ENCODE assay signal across 9 cellular contexts in genomic region chr22:27748355-27749168, GRCh38. TPM values are rescaled to one million over a fixed set of nuclear protein-coding genes. Genes with fewer than 3 reads are reported as not detected.
DNase-seq lines count a peak whose midpoint lies in the region; ATAC-seq and TF ChIP-seq lines count a peak whose summit lies in the region.
"Had no signal": no experiment of that assay in that cellular context is flagged by ENCODE, and none has a peak within 500 bp of the region (broad histone marks: within the 10 kb centered on the region; RNA-seq: fewer than 3 reads in every experiment).

No MANE protein-coding gene starts in this region.

- H3K9me3 ChIP-seq in esophagus (ENCODE audit: control insufficient read depth in 2 of 2, insufficient read depth in 1 of 2, low read depth in 1 of 2, low read length in 1 of 2): no peaks in the 10 kb centered on the region

- peaks cover 14 to 20% of the 10 kb centered on the region in 2 donors for H3K4me1 Mint-ChIP-seq in natural killer cell treated with Interleukin-12 subunit alpha and Interleukin-12 subunit beta and Interleukin-15 and Interleukin-18, amount 100 ng/mL, for 72 hours (ENCODE audit: low read depth in 2 of 2)
- H3K4me1 Mint-ChIP-seq in activated T-cell treated with anti-CD3 and anti-CD28 coated beads, Interleukin-2, amount 50 U/mL, for 4 hours (ENCODE audit: low read depth): no peaks in the 10 kb centered on the region
- peaks cover 6% of the 10 kb centered on the region for H3K4me1 Mint-ChIP-seq in activated T-cell treated with anti-CD3 and anti-CD28 coated beads, Interleukin-2, amount 50 U/mL, for 24 hours (ENCODE audit: low read depth)

- H3K27ac ChIP-seq in ACC112 (ENCODE audit: low read depth, low read length): peak overlapping the region; percentile 83
- peak overlapping the region; percentile 6 to 80 for H3K27ac ChIP-seq in esophagus (ENCODE audit: low read depth in 2 of 2, low read length in 1 of 2)
- H3K27ac ChIP-seq: C4-2B had no signal

- H3K4me1 ChIP-seq in ACC112 (ENCODE audit: control insufficient read depth, insufficient read depth, low read length, unreplicated experiment) (peaks cover 46% of the 10 kb centered on the region), esophagus (ENCODE audit: control insufficient read depth in 2 of 2, insufficient read depth in 2 of 2, low read length in 1 of 2) (peaks cover 10 to 25% of the 10 kb centered on the region in 2 donors)

- peak overlapping the region; percentile 14 for H3K4me3 Mint-ChIP-seq in natural killer cell treated with Interleukin-12 subunit alpha and Interleukin-12 subunit beta and Interleukin-15 and Interleukin-18, amount 100 ng/mL, for 72 hours
- H3K4me3 Mint-ChIP-seq in activated T-cell treated with anti-CD3 and anti-CD28 coated beads, Interleukin-2, amount 50 U/mL, for 4 hours: no peak overlapping the region
- H3K4me3 Mint-ChIP-seq in activated T-cell treated with anti-CD3 and anti-CD28 coated beads, Interleukin-2, amount 50 U/mL, for 24 hours: no peak overlapping the region

- TF ChIP-seq POLR2A in NB4 (IDR thresholded peaks at IDR 0.05; ENCODE audit: extremely low read depth, insufficient read length): no peak

- H3K27ac Mint-ChIP-seq in natural killer cell treated with Interleukin-12 subunit alpha and Interleukin-12 subunit beta and Interleukin-15 and Interleukin-18, amount 100 ng/mL, for 72 hours: peak overlapping the region; percentile 1 to 31
- no peak overlapping the region for H3K27ac Mint-ChIP-seq in activated T-cell treated with anti-CD3 and anti-CD28 coated beads, Interleukin-2, amount 50 U/mL, for 24 hours

- H3K4me3 ChIP-seq in ACC112 (ENCODE audit: low read depth, low read length) (peak overlapping the region; percentile 64), NB4 (ENCODE audit: low read depth, low read length) (no peak overlapping the region), esophagus (ENCODE audit: low read depth in 1 of 2, low read length in 2 of 2) (no peak overlapping the region)

- 17 to 21% methylated on average over 15 of the region's 15 CpGs for WGBS in esophagus, 2 donors

- no peaks in the 10 kb centered on the region for H3K27me3 ChIP-seq in ACC112 (ENCODE audit: insufficient read depth, low read length)
- no peaks in the 10 kb centered on the region for H3K27me3 ChIP-seq in esophagus (ENCODE audit: control insufficient read depth in 1 of 2, insufficient read depth in 2 of 2, low read length in 2 of 2)

- H3K36me3 ChIP-seq in ACC112 (ENCODE audit: insufficient read depth, low read length) (no peaks in the 10 kb centered on the region), esophagus (ENCODE audit: control insufficient read depth in 2 of 2, insufficient read depth in 2 of 2, low read length in 1 of 2) (no peaks in the 10 kb centered on the region)

- no peaks in the 10 kb centered on the region for H3K79me2 ChIP-seq in ACC112 (ENCODE audit: control insufficient read depth, insufficient read depth, low read length, unreplicated experiment)

- no peaks in the 10 kb centered on the region for H3K9me3 Mint-ChIP-seq in natural killer cell treated with Interleukin-12 subunit alpha and Interleukin-12 subunit beta and Interleukin-15 and Interleukin-18, amount 100 ng/mL, for 72 hours
- no peaks in the 10 kb centered on the region for H3K9me3 Mint-ChIP-seq in activated T-cell treated with anti-CD3 and anti-CD28 coated beads, Interleukin-2, amount 50 U/mL, for 4 hours
- H3K9me3 Mint-ChIP-seq in activated T-cell treated with anti-CD3 and anti-CD28 coated beads, Interleukin-2, amount 50 U/mL, for 24 hours: no peaks in the 10 kb centered on the region

- peaks cover 13 to 26% of the 10 kb centered on the region in 2 donors for H3K27me3 Mint-ChIP-seq in natural killer cell treated with Interleukin-12 subunit alpha and Interleukin-12 subunit beta and Interleukin-15 and Interleukin-18, amount 100 ng/mL, for 72 hours
- peaks cover 17% of the 10 kb centered on the region for H3K27me3 Mint-ChIP-seq in activated T-cell treated with anti-CD3 and anti-CD28 coated beads, Interleukin-2, amount 50 U/mL, for 4 hours (ENCODE audit: low read depth)
- H3K27me3 Mint-ChIP-seq in activated T-cell treated with anti-CD3 and anti-CD28 coated beads, Interleukin-2, amount 50 U/mL, for 24 hours: peaks cover 25% of the 10 kb centered on the region

- H2AFZ ChIP-seq in ACC112 (ENCODE audit: low read length, unreplicated experiment): peak overlapping the region; percentile 50

- no peaks in the 10 kb centered on the region for H3K36me3 Mint-ChIP-seq in natural killer cell treated with Interleukin-12 subunit alpha and Interleukin-12 subunit beta and Interleukin-15 and Interleukin-18, amount 100 ng/mL, for 72 hours
- H3K36me3 Mint-ChIP-seq in activated T-cell treated with anti-CD3 and anti-CD28 coated beads, Interleukin-2, amount 50 U/mL, for 4 hours (ENCODE audit: insufficient read depth): no peaks in the 10 kb centered on the region
- no peaks in the 10 kb centered on the region for H3K36me3 Mint-ChIP-seq in activated T-cell treated with anti-CD3 and anti-CD28 coated beads, Interleukin-2, amount 50 U/mL, for 24 hours (ENCODE audit: low read depth)

- peak; percentile 57 to 75 for ATAC-seq in natural killer cell treated with Interleukin-12 subunit alpha and Interleukin-12 subunit beta and Interleukin-15 and Interleukin-18, amount 100 ng/mL, for 72 hours
- ATAC-seq in activated T-cell treated with anti-CD3 and anti-CD28 coated beads, Interleukin-2, amount 50 U/mL, for 4 hours: no peak
- ATAC-seq in HG03521 (IDR thresholded peaks at IDR 0.05; ENCODE audit: unreplicated experiment): no peak

- no peak for TF ChIP-seq CTCF in NB4 (IDR thresholded peaks at IDR 0.05; ENCODE audit: low read depth, low read length)

- peak; percentile 34 for DNase-seq in NB4 (ENCODE audit: low read depth)
- DNase-seq in natural killer cell treated with Interleukin-12 subunit alpha and Interleukin-12 subunit beta and Interleukin-15 and Interleukin-18, amount 100 ng/mL, for 72 hours (ENCODE audit: low spot score): no peak
- DNase-seq in activated T-cell treated with anti-CD3 and anti-CD28 coated beads, Interleukin-2, amount 50 U/mL, for 4 hours: no peak
- DNase-seq in activated T-cell treated with anti-CD3 and anti-CD28 coated beads, Interleukin-2, amount 50 U/mL, for 24 hours: no peak
- no peak for DNase-seq in KG1 (lab: John Stamatoyannopoulos, UW)

RNA-seq across cellular contexts. Expression of gene MN1, which starts 53.0 kb away (rescaled TPM):
- polyA plus RNA-seq in esophagus: 1 to 10 TPM in 1 of 2 donors, under 1 TPM in 1; 0.94 to 1.5 TPM
- total RNA-seq in natural killer cell treated with Interleukin-12 subunit alpha and Interleukin-12 subunit beta and Interleukin-15 and Interleukin-18, amount 100 ng/mL, for 72 hours: 1 to 10 TPM in 1 of 2 donors, under 1 TPM in 1; 0.61 to 2.5 TPM
- under 1 TPM; 0.03 to 0.08 (median 0.05) TPM for total RNA-seq in activated T-cell treated with anti-CD3 and anti-CD28 coated beads, Interleukin-2, amount 50 U/mL, for 4 hours

Comparison
In these comparisons a context has a peak if more than half of its experiments do, and no peak if none do; other contexts are left out.
1. ATAC-seq: peak in natural killer cell treated with Interleukin-12 subunit alpha and Interleukin-12 subunit beta and Interleukin-15 and Interleukin-18, amount 100 ng/mL, for 72 hours (2 of 2); none in activated T-cell treated with anti-CD3 and anti-CD28 coated beads, Interleukin-2, amount 50 U/mL, for 4 hours (0 of 2) and HG03521 (single experiment).